Comparison of ENCODE assay signal across 1 cellular context in the genomic region with DNA sequence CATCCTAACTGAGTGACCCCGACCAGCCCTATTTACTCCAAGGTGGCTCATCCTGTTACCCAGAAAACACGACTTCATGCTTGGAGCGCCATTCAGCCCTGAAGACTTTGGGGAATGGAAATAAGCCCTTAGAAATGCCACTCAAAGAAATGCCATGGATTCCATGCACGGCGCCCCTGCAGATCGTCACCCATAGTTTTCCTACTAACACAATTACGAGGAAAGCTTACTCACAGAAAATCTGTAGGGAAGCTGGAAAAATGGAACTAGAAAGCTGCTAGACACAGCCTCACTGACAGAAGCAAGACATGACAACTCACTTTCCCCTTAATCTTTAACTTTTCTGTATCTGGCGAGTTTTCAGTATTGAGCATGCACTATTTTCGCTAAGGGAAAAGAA.
TF ChIP-seq lines count a peak whose summit lies in the region.

No MANE protein-coding gene starts in this region.

TF ChIP-seq in A549, 52 proteins besides CTCF, POLR2A, EP300 and RAD21:
- TF ChIP-seq NFE2L2 (conservative IDR thresholded peaks at IDR 0.05; ENCODE audit: low read length) (no peak), CHD2 (IDR thresholded peaks at IDR 0.05; ENCODE audit: low read length, partially characterized antibody) (no peak), CHD4 (IDR thresholded peaks at IDR 0.05; ENCODE audit: borderline replicate concordance) (no peak), FOSL2 (IDR thresholded peaks at IDR 0.05) (no peak), FOSL2 (CRISPR knock-in tag; IDR thresholded peaks at IDR 0.05) (no peak), RFX5 (IDR thresholded peaks at IDR 0.05) (no peak), ZC3H11A (IDR thresholded peaks at IDR 0.05) (no peak), JUN (IDR thresholded peaks at IDR 0.05) (no peak), ZFP36 (IDR thresholded peaks at IDR 0.05; ENCODE audit: borderline replicate concordance, partially characterized antibody) (no peak), SREBF2 (IDR thresholded peaks at IDR 0.05) (no peak)
- TF ChIP-seq, protein P1, sequence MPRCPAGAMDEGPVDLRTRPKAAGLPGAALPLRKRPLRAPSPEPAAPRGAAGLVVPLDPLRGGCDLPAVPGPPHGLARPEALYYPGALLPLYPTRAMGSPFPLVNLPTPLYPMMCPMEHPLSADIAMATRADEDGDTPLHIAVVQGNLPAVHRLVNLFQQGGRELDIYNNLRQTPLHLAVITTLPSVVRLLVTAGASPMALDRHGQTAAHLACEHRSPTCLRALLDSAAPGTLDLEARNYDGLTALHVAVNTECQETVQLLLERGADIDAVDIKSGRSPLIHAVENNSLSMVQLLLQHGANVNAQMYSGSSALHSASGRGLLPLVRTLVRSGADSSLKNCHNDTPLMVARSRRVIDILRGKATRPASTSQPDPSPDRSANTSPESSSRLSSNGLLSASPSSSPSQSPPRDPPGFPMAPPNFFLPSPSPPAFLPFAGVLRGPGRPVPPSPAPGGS (IDR thresholded peaks at IDR 0.05), result no peak
